Comparison of ENCODE assay signal across 1 cellular context in the genomic region with DNA sequence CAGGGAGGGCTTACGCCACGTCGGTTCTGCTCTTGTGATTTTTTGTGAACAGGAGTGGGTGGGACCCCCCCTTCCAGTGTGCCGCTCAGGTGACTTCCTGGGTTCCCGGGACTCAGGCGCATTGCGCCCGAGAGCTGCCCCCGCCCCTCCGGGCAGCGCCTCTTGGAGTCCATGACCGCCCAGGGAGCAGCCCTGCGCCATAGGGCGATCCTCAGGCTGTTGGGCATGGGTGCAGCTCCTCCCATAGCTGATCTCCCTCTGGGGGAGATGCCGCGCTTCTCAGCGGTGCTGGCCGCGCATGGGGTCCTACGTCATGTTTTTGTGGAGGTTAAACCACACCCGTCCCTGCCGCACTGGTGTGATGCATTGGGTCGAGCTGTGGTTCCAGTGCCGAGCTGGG.
TF ChIP-seq lines count a peak whose summit lies in the region.

No MANE protein-coding gene starts in this region.

TF ChIP-seq in H1, 55 proteins besides CTCF, POLR2A, EP300 and RAD21:
- TF ChIP-seq ASH2L (IDR thresholded peaks at IDR 0.05; ENCODE audit: low read length) (no peak), TBP (IDR thresholded peaks at IDR 0.05; ENCODE audit: low read depth, low read length) (no peak), NANOG (IDR thresholded peaks at IDR 0.05; ENCODE audit: insufficient read depth, low read depth, low read length, poor library complexity, severe bottlenecking) (no peak), CREB1 (IDR thresholded peaks at IDR 0.05) (no peak), USF2 (IDR thresholded peaks at IDR 0.05; ENCODE audit: low read length) (no peak), KDM5A (IDR thresholded peaks at IDR 0.05; ENCODE audit: low read length) (no peak), SP1 (IDR thresholded peaks at IDR 0.05; ENCODE audit: low read depth, low read length) (no peak), SIX5 (IDR thresholded peaks at IDR 0.05; ENCODE audit: low read depth, low read length) (no peak), SP4 (IDR thresholded peaks at IDR 0.05; ENCODE audit: low read length) (no peak), GTF2F1 (IDR thresholded peaks at IDR 0.05; ENCODE audit: borderline replicate concordance, low read depth, low read length) (no peak), TAF7 (optimal IDR thresholded peaks at IDR 0.05; ENCODE audit: borderline replicate concordance, low read depth, low read length) (no peak), CHD7 (IDR thresholded peaks at IDR 0.05; ENCODE audit: insufficient replicate concordance, low read length) (no peak), PHF8 (conservative IDR thresholded peaks at IDR 0.05; ENCODE audit: low read depth, low read length) (no peak), EGR1 (IDR thresholded peaks at IDR 0.05; ENCODE audit: borderline replicate concordance, low read depth, low read length) (no peak), BACH1 (IDR thresholded peaks at IDR 0.05; ENCODE audit: low read length) (no peak), SIRT6 (IDR thresholded peaks at IDR 0.05; ENCODE audit: low read length) (no peak), NRF1 (IDR thresholded peaks at IDR 0.05; ENCODE audit: low read depth, low read length) (no peak)
- TF ChIP-seq, protein P1, sequence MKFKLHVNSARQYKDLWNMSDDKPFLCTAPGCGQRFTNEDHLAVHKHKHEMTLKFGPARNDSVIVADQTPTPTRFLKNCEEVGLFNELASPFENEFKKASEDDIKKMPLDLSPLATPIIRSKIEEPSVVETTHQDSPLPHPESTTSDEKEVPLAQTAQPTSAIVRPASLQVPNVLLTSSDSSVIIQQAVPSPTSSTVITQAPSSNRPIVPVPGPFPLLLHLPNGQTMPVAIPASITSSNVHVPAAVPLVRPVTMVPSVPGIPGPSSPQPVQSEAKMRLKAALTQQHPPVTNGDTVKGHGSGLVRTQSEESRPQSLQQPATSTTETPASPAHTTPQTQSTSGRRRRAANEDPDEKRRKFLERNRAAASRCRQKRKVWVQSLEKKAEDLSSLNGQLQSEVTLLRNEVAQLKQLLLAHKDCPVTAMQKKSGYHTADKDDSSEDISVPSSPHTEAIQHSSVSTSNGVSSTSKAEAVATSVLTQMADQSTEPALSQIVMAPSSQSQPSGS (IDR thresholded peaks at IDR 0.05; ENCODE audit: low read length): no peak
